In genomic region chr14:82528011-82528410, GRCh38 we compare ENCODE assay signal across 17 cellular contexts.
"Had no signal": no experiment of that assay in that cellular context is flagged by ENCODE, and none has a peak within 500 bp of the region (broad histone marks: within the 10 kb centered on the region; RNA-seq: fewer than 3 reads in every experiment).

No MANE protein-coding gene starts in this region.

- H3K4me1 ChIP-seq: right atrium auricular region had no signal

- DNase-seq: activated CD4-positive, alpha-beta T cell treated with anti-CD3 and anti-CD28 coated beads for 4 hours; activated CD8-positive, alpha-beta T cell treated with anti-CD3 and anti-CD28 coated beads for 36 hours; activated effector memory CD4-positive, alpha-beta T cell treated with anti-CD3 and anti-CD28 coated beads, Interleukin-2, amount 50 U/mL, for 16 hours; activated naive CD8-positive, alpha-beta T cell treated with anti-CD3 and anti-CD28 coated beads, Interleukin-2, amount 10 ng/mL, durations not matched to agents 7 days and 5 days; activated T-cell treated with anti-CD3 and anti-CD28 coated beads, Interleukin-2, amount 50 U/mL, for 4 hours; central memory CD4-positive, alpha-beta T cell; effector memory CD4-positive, alpha-beta T cell; foreskin fibroblast; kidney glomerular epithelial cell; nucleus accumbens; stimulated activated CD4-positive, alpha-beta T cell treated with anti-CD3 and anti-CD28 coated beads, Interleukin-2, amount 100 ng/mL, for 48 hours had no signal

- H3K27ac Mint-ChIP-seq: activated CD8-positive, alpha-beta T cell treated with anti-CD3 and anti-CD28 coated beads for 36 hours; activated naive CD8-positive, alpha-beta T cell treated with anti-CD3 and anti-CD28 coated beads, Interleukin-2, amount 10 ng/mL, durations not matched to agents 7 days and 5 days; brain; dendritic cell treated with granulocyte-macrophage colony-stimulating factor and Interleukin-4, amounts not matched to agents 40 ng/mL and 50 ng/mL, for 4 days; natural killer cell treated with Interleukin-12 subunit alpha and Interleukin-12 subunit beta and Interleukin-15 and Interleukin-18, amount 100 ng/mL, for 72 hours; stimulated activated memory B cell treated with anti-CD40 and anti-IgM and Interleukin-4, amounts not matched to agents 10 μg/mL and 1 μg/mL and 100 μg/mL, for 72 hours; WTC11 had no signal

- ATAC-seq: activated CD8-positive, alpha-beta T cell treated with anti-CD3 and anti-CD28 coated beads for 36 hours; activated T-cell treated with anti-CD3 and anti-CD28 coated beads, Interleukin-2, amount 50 U/mL, for 4 hours; natural killer cell treated with Interleukin-12 subunit alpha and Interleukin-12 subunit beta and Interleukin-15 and Interleukin-18, amount 100 ng/mL, for 72 hours; stimulated activated memory B cell treated with anti-CD40 and anti-IgM and Interleukin-4, amounts not matched to agents 10 μg/mL and 1 μg/mL and 100 μg/mL, for 72 hours; WTC11 had no signal

- H3K9me3 ChIP-seq: right atrium auricular region had no signal

- H3K9me3 Mint-ChIP-seq: dendritic cell treated with granulocyte-macrophage colony-stimulating factor and Interleukin-4, amounts not matched to agents 40 ng/mL and 50 ng/mL, for 4 days had no signal

- H3K27me3 Mint-ChIP-seq: activated CD8-positive, alpha-beta T cell treated with anti-CD3 and anti-CD28 coated beads for 36 hours; activated naive CD8-positive, alpha-beta T cell treated with anti-CD3 and anti-CD28 coated beads, Interleukin-2, amount 10 ng/mL, durations not matched to agents 7 days and 5 days; brain; dendritic cell treated with granulocyte-macrophage colony-stimulating factor and Interleukin-4, amounts not matched to agents 40 ng/mL and 50 ng/mL, for 4 days; natural killer cell treated with Interleukin-12 subunit alpha and Interleukin-12 subunit beta and Interleukin-15 and Interleukin-18, amount 100 ng/mL, for 72 hours; stimulated activated memory B cell treated with anti-CD40 and anti-IgM and Interleukin-4, amounts not matched to agents 10 μg/mL and 1 μg/mL and 100 μg/mL, for 72 hours had no signal

- H3K27ac ChIP-seq: right atrium auricular region had no signal

- H3K36me3 Mint-ChIP-seq: activated naive CD8-positive, alpha-beta T cell treated with anti-CD3 and anti-CD28 coated beads, Interleukin-2, amount 10 ng/mL, durations not matched to agents 7 days and 5 days; brain; stimulated activated memory B cell treated with anti-CD40 and anti-IgM and Interleukin-4, amounts not matched to agents 10 μg/mL and 1 μg/mL and 100 μg/mL, for 72 hours; WTC11 had no signal

- H3K4me1 Mint-ChIP-seq: activated naive CD8-positive, alpha-beta T cell treated with anti-CD3 and anti-CD28 coated beads, Interleukin-2, amount 10 ng/mL, durations not matched to agents 7 days and 5 days; brain; stimulated activated memory B cell treated with anti-CD40 and anti-IgM and Interleukin-4, amounts not matched to agents 10 μg/mL and 1 μg/mL and 100 μg/mL, for 72 hours; WTC11 had no signal

- H3K27me3 ChIP-seq: right atrium auricular region had no signal

- H3K4me3 Mint-ChIP-seq: activated CD8-positive, alpha-beta T cell treated with anti-CD3 and anti-CD28 coated beads for 36 hours; activated naive CD8-positive, alpha-beta T cell treated with anti-CD3 and anti-CD28 coated beads, Interleukin-2, amount 10 ng/mL, durations not matched to agents 7 days and 5 days; activated T-cell treated with anti-CD3 and anti-CD28 coated beads, Interleukin-2, amount 50 U/mL, for 4 hours; brain; dendritic cell treated with granulocyte-macrophage colony-stimulating factor and Interleukin-4, amounts not matched to agents 40 ng/mL and 50 ng/mL, for 4 days; natural killer cell treated with Interleukin-12 subunit alpha and Interleukin-12 subunit beta and Interleukin-15 and Interleukin-18, amount 100 ng/mL, for 72 hours; stimulated activated memory B cell treated with anti-CD40 and anti-IgM and Interleukin-4, amounts not matched to agents 10 μg/mL and 1 μg/mL and 100 μg/mL, for 72 hours; WTC11 had no signal
